Comparison of ENCODE assay signal across 21 cellular contexts in the genomic region with DNA sequence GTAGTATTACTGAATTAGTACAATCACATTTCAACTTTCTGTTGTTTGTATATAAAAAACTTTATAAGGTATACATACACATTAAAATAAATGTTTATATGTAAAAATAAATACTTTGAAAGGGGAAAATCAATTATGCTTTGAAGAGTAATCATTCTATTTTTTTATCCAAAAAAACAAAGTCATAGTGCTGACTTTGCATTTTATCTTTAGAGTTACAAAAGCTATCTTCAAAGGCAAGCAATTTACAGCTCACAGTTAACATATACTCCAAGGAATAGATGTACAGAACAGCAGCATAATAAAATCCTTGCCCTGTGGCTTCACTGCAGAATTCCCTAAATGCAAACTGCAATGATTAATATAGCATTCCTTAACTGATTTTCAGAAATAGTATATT. TPM values are rescaled to one million over a fixed set of nuclear protein-coding genes. Genes with fewer than 3 reads are reported as not detected.
"Had no signal": no experiment of that assay in that cellular context is flagged by ENCODE, and none has a peak within 500 bp of the region (broad histone marks: within the 10 kb centered on the region; RNA-seq: fewer than 3 reads in every experiment).

No MANE protein-coding gene starts in this region.

- H3K27ac ChIP-seq: coronary artery, esophagus muscularis mucosa, foreskin keratinocyte, gastroesophageal sphincter, heart left ventricle, hepatocyte, left lung, lower lobe of right lung had no signal

- DNase-seq: dermis blood vessel endothelial cell; dorsolateral prefrontal cortex; effector CD4-positive, alpha-beta T cell; effector memory CD4-positive, alpha-beta T cell; foreskin keratinocyte; heart left ventricle; hypothalamus; immature natural killer cell; islet precursor cell; left cardiac atrium; left lung; left ventricle myocardium superior; lower lobe of right lung; mesenchymal stem cell; mucosa of descending colon had no signal

- H3K4me2 ChIP-seq: hepatocyte had no signal

- H3K27me3 ChIP-seq: dorsolateral prefrontal cortex, esophagus muscularis mucosa, foreskin keratinocyte, gastroesophageal sphincter, heart left ventricle, hepatocyte, left lung had no signal

- H2AFZ ChIP-seq: hepatocyte had no signal

- FAIRE-seq: colon, endothelial cell of umbilical vein had no signal

- H3K4me1 ChIP-seq: foreskin keratinocyte, lower lobe of right lung had no signal

- ATAC-seq: foreskin keratinocyte, gastroesophageal sphincter, heart left ventricle, left cardiac atrium, left lung, left ventricle myocardium superior, lower lobe of right lung, mucosa of descending colon had no signal

- H3K36me3 ChIP-seq: esophagus muscularis mucosa, gastroesophageal sphincter, heart left ventricle, left lung, lower lobe of right lung had no signal

- H3K79me2 ChIP-seq: hepatocyte had no signal

- H3K9me3 ChIP-seq: esophagus muscularis mucosa, gastroesophageal sphincter, heart left ventricle, left lung, lower lobe of right lung, mucosa of descending colon had no signal

- H3K4me3 ChIP-seq: coronary artery, dorsolateral prefrontal cortex, esophagus muscularis mucosa, gastroesophageal sphincter, heart left ventricle, hepatocyte, left lung, lower lobe of right lung, mucosa of descending colon had no signal

RNA-seq across cellular contexts. Expression of gene MAGI2, which starts 53.2 kb away (rescaled TPM):
- polyA plus RNA-seq: immature natural killer cell had no signal
